In the genomic region with DNA sequence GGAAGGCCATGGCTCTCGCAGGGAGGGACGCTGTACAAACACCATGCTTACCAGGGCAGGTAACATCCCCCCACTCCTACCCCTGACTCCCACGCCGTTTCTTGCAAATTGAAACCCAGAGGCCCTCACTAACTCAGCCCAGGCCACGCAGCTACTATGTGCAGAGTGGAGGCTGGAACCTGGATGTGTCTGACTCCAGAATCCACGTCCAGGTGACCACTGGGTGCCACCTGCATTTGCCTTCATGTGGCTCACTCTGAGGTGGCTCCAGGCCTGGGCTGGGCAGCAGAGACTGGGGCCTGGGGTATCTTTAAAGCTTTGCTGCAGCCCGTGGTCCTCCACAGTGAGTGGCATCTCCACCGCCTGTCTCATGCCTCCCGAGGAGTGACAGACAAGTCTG, we compare ENCODE assay signal across 28 cellular contexts. TPM values are rescaled to one million over a fixed set of nuclear protein-coding genes. Genes with fewer than 3 reads are reported as not detected.
"Had no signal": no experiment of that assay in that cellular context is flagged by ENCODE, and none has a peak within 500 bp of the region (broad histone marks: within the 10 kb centered on the region; RNA-seq: fewer than 3 reads in every experiment).

No MANE protein-coding gene starts in this region.

- H3K9me3 Mint-ChIP-seq: naive B cell; naive thymus-derived CD8-positive, alpha-beta T cell; natural killer cell treated with Interleukin-12 subunit alpha and Interleukin-12 subunit beta and Interleukin-15 and Interleukin-18, amount 100 ng/mL, for 72 hours; nephron progenitor cell; neural crest cell; stimulated activated memory B cell treated with anti-CD40 and anti-IgM and Interleukin-4, amounts not matched to agents 10 μg/mL and 1 μg/mL and 100 μg/mL, for 72 hours; stimulated activated naive CD8-positive, alpha-beta T cell treated with anti-CD3 and anti-CD28 coated beads, Interleukin-15, amount 100 ng/mL, for 72 hours; type B pancreatic cell had no signal

- H3K27ac ChIP-seq: ovary, parathyroid adenoma, psoas muscle, right lobe of liver, skin epidermis, suprapubic skin, testis, tibial artery, transverse colon, vagina had no signal

- ATAC-seq: naive thymus-derived CD8-positive, alpha-beta T cell; natural killer cell treated with Interleukin-12 subunit alpha and Interleukin-12 subunit beta and Interleukin-15 and Interleukin-18, amount 100 ng/mL, for 72 hours; psoas muscle; right cardiac atrium; right lobe of liver; stimulated activated memory B cell treated with anti-CD40 and anti-IgM and Interleukin-4, amounts not matched to agents 10 μg/mL and 1 μg/mL and 100 μg/mL, for 72 hours; stimulated activated naive CD8-positive, alpha-beta T cell treated with anti-CD3 and anti-CD28 coated beads, Interleukin-15, amount 100 ng/mL, for 72 hours; stimulated activated naive CD8-positive, alpha-beta T cell treated with anti-CD3 and anti-CD28 coated beads, Interleukin-15, Interleukin-2, amounts not matched to agents 100 U/mL and 50 U/mL, for 24 hours had no signal

- H3K9me3 ChIP-seq: psoas muscle, right lobe of liver, suprapubic skin, testis, tibial artery, transverse colon, vagina had no signal

- H3K4me3 Mint-ChIP-seq: naive B cell; naive thymus-derived CD8-positive, alpha-beta T cell; natural killer cell treated with Interleukin-12 subunit alpha and Interleukin-12 subunit beta and Interleukin-15 and Interleukin-18, amount 100 ng/mL, for 72 hours; nephron progenitor cell; neural crest cell; stimulated activated memory B cell treated with anti-CD40 and anti-IgM and Interleukin-4, amounts not matched to agents 10 μg/mL and 1 μg/mL and 100 μg/mL, for 72 hours; stimulated activated naive CD8-positive, alpha-beta T cell treated with anti-CD3 and anti-CD28 coated beads, Interleukin-15, amount 100 ng/mL, for 72 hours; type B pancreatic cell had no signal

- H3K4me1 Mint-ChIP-seq: naive B cell; nephron progenitor cell; neural crest cell; stimulated activated memory B cell treated with anti-CD40 and anti-IgM and Interleukin-4, amounts not matched to agents 10 μg/mL and 1 μg/mL and 100 μg/mL, for 72 hours; stimulated activated naive CD8-positive, alpha-beta T cell treated with anti-CD3 and anti-CD28 coated beads, Interleukin-15, amount 100 ng/mL, for 72 hours had no signal

- DNase-seq: naive B cell; naive thymus-derived CD8-positive, alpha-beta T cell; nephron progenitor cell; occipital lobe; ovary; stimulated activated CD4-positive, alpha-beta T cell treated with anti-CD3 and anti-CD28 coated beads, Interleukin-15, amount 100 ng/mL, for 24 hours; stimulated activated CD4-positive, alpha-beta T cell treated with anti-CD3 and anti-CD28 coated beads, Interleukin-4, amount 100 ng/mL, for 1 hour; stimulated activated naive CD4-positive, alpha-beta T cell; stimulated activated naive CD8-positive, alpha-beta T cell treated with anti-CD3 and anti-CD28 coated beads, Interleukin-15, amount 100 ng/mL, for 72 hours; stimulated activated naive CD8-positive, alpha-beta T cell treated with anti-CD3 and anti-CD28 coated beads, Interleukin-15, Interleukin-2, amounts not matched to agents 100 U/mL and 50 U/mL, for 24 hours; substantia nigra; testis; tibial artery; transverse colon had no signal

- H3K9ac ChIP-seq: parathyroid adenoma had no signal

- H3K36me3 ChIP-seq: ovary, right lobe of liver, suprapubic skin, tibial artery, transverse colon, vagina had no signal

- H3K27me3 ChIP-seq: ovary, right lobe of liver, suprapubic skin, testis, transverse colon, vagina had no signal

- H3K4me3 ChIP-seq: ovary, psoas muscle, right lobe of liver, skin epidermis, smooth muscle cell, suprapubic skin, testis, tibial artery, transverse colon, vagina had no signal

- H3K4me1 ChIP-seq: psoas muscle, right lobe of liver, testis, tibial artery, transverse colon, vagina had no signal

- H3K4me2 ChIP-seq: smooth muscle cell had no signal

- H3K36me3 Mint-ChIP-seq: naive B cell; naive thymus-derived CD8-positive, alpha-beta T cell; natural killer cell treated with Interleukin-12 subunit alpha and Interleukin-12 subunit beta and Interleukin-15 and Interleukin-18, amount 100 ng/mL, for 72 hours; stimulated activated memory B cell treated with anti-CD40 and anti-IgM and Interleukin-4, amounts not matched to agents 10 μg/mL and 1 μg/mL and 100 μg/mL, for 72 hours; type B pancreatic cell had no signal

- H2AFZ ChIP-seq: parathyroid adenoma had no signal

- H3K27ac Mint-ChIP-seq: natural killer cell treated with Interleukin-12 subunit alpha and Interleukin-12 subunit beta and Interleukin-15 and Interleukin-18, amount 100 ng/mL, for 72 hours; nephron progenitor cell; progenitor cell of endocrine pancreas; stimulated activated memory B cell treated with anti-CD40 and anti-IgM and Interleukin-4, amounts not matched to agents 10 μg/mL and 1 μg/mL and 100 μg/mL, for 72 hours; stimulated activated naive CD8-positive, alpha-beta T cell treated with anti-CD3 and anti-CD28 coated beads, Interleukin-15, amount 100 ng/mL, for 72 hours; type B pancreatic cell had no signal

RNA-seq across cellular contexts. Expression of gene AJAP1, which starts 29.6 kb away (rescaled TPM):
- total RNA-seq: myocyte; natural killer cell treated with Interleukin-12 subunit alpha and Interleukin-12 subunit beta and Interleukin-15 and Interleukin-18, amount 100 ng/mL, for 72 hours had no signal
